ENCODE assay signal across 22 cellular contexts in genomic region chr5:7078090-7078489, GRCh38.
"Had no signal": no experiment of that assay in that cellular context is flagged by ENCODE, and none has a peak within 500 bp of the region (broad histone marks: within the 10 kb centered on the region; RNA-seq: fewer than 3 reads in every experiment).

No MANE protein-coding gene starts in this region.

- H3K36me3 ChIP-seq: esophagus squamous epithelium, gastroesophageal sphincter, left ventricle myocardium inferior, lower lobe of right lung, neutrophil, right atrium auricular region, sigmoid colon, suprapubic skin, thyroid gland, upper lobe of left lung, uterus had no signal

- FAIRE-seq: colon, kidney had no signal

- H3K4me1 ChIP-seq: esophagus squamous epithelium, gastroesophageal sphincter, left ventricle myocardium inferior, lower lobe of right lung, right atrium auricular region, sigmoid colon, suprapubic skin, thyroid gland, upper lobe of left lung, uterus had no signal

- DNase-seq: esophagus squamous epithelium; foreskin fibroblast; glutamatergic neuron; immature natural killer cell; kidney; left cardiac atrium; left ventricle myocardium inferior; lower lobe of right lung; posterior cingulate gyrus; sigmoid colon; stimulated activated CD4-positive, alpha-beta T cell treated with anti-CD3 and anti-CD28 coated beads, Interleukin-12 subunit alpha, Interleukin-12 subunit beta, amount 100 ng/mL, for 4 hours; stimulated activated naive CD8-positive, alpha-beta T cell treated with anti-CD3 and anti-CD28 coated beads, Interleukin-15, Interleukin-2, amounts not matched to agents 100 U/mL and 50 U/mL, for 24 hours; thyroid gland; upper lobe of left lung; uterus had no signal

- H3K27me3 ChIP-seq: esophagus squamous epithelium, neutrophil, right atrium auricular region, sigmoid colon, suprapubic skin, thyroid gland, upper lobe of left lung, uterus had no signal

- H3K9me3 ChIP-seq: esophagus squamous epithelium, gastroesophageal sphincter, left ventricle myocardium inferior, lower lobe of right lung, neutrophil, right atrium auricular region, sigmoid colon, suprapubic skin, thyroid gland, upper lobe of left lung, uterus had no signal

- ATAC-seq: gastroesophageal sphincter; lower lobe of right lung; natural killer cell treated with Interleukin-12 subunit alpha and Interleukin-12 subunit beta and Interleukin-15 and Interleukin-18, amount 100 ng/mL, for 72 hours; stimulated activated naive CD8-positive, alpha-beta T cell treated with anti-CD3 and anti-CD28 coated beads, Interleukin-15, Interleukin-2, amounts not matched to agents 100 U/mL and 50 U/mL, for 24 hours had no signal

- H3K27ac ChIP-seq: esophagus squamous epithelium, gastroesophageal sphincter, left ventricle myocardium inferior, lower lobe of right lung, neutrophil, right atrium auricular region, sigmoid colon, skin epidermis, suprapubic skin, thyroid gland, upper lobe of left lung, uterus had no signal

- H3K4me3 ChIP-seq: esophagus squamous epithelium, gastroesophageal sphincter, left ventricle myocardium inferior, lower lobe of right lung, right atrium auricular region, sigmoid colon, skin epidermis, suprapubic skin, thyroid gland, upper lobe of left lung, uterus had no signal
